1 cellular context compared by ENCODE assay signal in genomic region chr16:53041196-53041977, GRCh38.
TF ChIP-seq lines count a peak whose summit lies in the region.

No MANE protein-coding gene starts in this region.

TF ChIP-seq in GM12878, 131 proteins besides CTCF, POLR2A, EP300 and RAD21 (continued from another document):
- TF ChIP-seq ZBTB11 (CRISPR knock-in tag; IDR thresholded peaks at IDR 0.05) (no peak), NR2C2 (IDR thresholded peaks at IDR 0.05; ENCODE audit: borderline replicate concordance, control insufficient read depth, insufficient read length, low read depth) (no peak)
